Comparison of ENCODE assay signal across 8 cellular contexts in the genomic region with DNA sequence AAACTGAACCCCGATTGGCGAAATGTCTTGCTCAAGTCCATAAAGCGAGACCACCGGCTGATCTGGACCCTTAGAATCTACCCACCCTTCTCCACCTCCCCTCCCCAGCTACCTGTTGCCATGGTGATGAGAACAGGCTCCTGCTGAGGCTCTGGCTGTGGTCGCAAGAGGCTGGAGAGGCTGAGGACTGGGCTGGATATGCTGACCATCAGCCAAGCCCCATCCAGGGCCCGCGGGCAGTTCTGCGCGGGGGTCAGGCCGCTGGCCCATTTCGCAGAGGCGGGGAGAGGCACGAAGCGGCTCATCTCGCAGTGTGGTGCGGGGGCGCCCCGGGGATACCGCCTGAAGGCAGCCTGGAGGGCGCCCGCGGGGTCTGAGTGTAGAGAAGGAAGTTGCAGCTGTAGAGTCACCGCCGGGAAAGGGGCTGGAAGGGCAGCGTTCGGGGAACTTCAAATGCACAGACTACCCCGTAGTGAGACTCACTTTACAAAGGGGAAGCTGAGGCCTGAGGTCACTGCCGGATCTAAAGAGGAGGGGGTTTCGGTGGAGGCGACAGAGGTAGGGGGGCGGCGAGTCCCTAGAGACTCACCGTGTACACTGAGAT. TPM values are rescaled to one million over a fixed set of nuclear protein-coding genes. Genes with fewer than 3 reads are reported as not detected.
DNase-seq lines count a peak whose midpoint lies in the region; ATAC-seq, FAIRE-seq and TF ChIP-seq lines count a peak whose summit lies in the region.

No MANE protein-coding gene starts in this region.

- H3K27me3 ChIP-seq in SU-DHL-6 (ENCODE audit: low read length), result no peaks in the 10 kb centered on the region
- H3K27me3 ChIP-seq in bronchial epithelial cell (ENCODE audit: control insufficient read depth, insufficient read depth, low read length), result no peaks in the 10 kb centered on the region

- peak overlapping the region; percentile 37 for H2AFZ ChIP-seq in SU-DHL-6 (ENCODE audit: low read depth, low read length, severe bottlenecking)

- peaks cover 43% of the 10 kb centered on the region for H3K79me2 ChIP-seq in SU-DHL-6 (ENCODE audit: insufficient read depth, low read length)

- H3K4me3 Mint-ChIP-seq in immature natural killer cell, result peak overlapping the region; percentile 97 to 99 (median 98)

- H4K20me1 ChIP-seq in SU-DHL-6 (ENCODE audit: low read depth, low read length), result no peaks in the 10 kb centered on the region

- no peak for ATAC-seq in GM21367 (IDR thresholded peaks at IDR 0.05; ENCODE audit: unreplicated experiment)

- TF ChIP-seq CTCF in GM13976 (IDR thresholded peaks at IDR 0.05; ENCODE audit: borderline replicate concordance, control extremely low read depth, extremely low read depth, insufficient read depth, missing control alignments) (no peak), SU-DHL-6 (IDR thresholded peaks at IDR 0.05; ENCODE audit: insufficient read depth, low read length, poor library complexity, severe bottlenecking) (no peak), bronchial epithelial cell (IDR thresholded peaks at IDR 0.05; ENCODE audit: insufficient read depth, low read length, severe bottlenecking) (no peak)

- peaks cover 12 to 18% (median 16%) of the 10 kb centered on the region in 3 donors for H3K27me3 Mint-ChIP-seq in immature natural killer cell (ENCODE audit: low read depth in 3 of 3)

- H3K9me2 ChIP-seq in SU-DHL-6 (replicated peaks; ENCODE audit: insufficient read depth, low read length), result no peaks in the 10 kb centered on the region

- peak overlapping the region; percentile 95 to 99 (median 99) for H3K27ac Mint-ChIP-seq in immature natural killer cell

- no peak for FAIRE-seq in bronchial epithelial cell (lab: Jason Lieb, UNC)

- peaks cover 66 to 71% of the 10 kb centered on the region in 2 donors for H3K4me1 Mint-ChIP-seq in immature natural killer cell

- H3K9ac ChIP-seq in SU-DHL-6 (ENCODE audit: low read length), result peak overlapping the region; percentile 89

- H3K36me3 ChIP-seq in SU-DHL-6 (ENCODE audit: low read length), result peaks cover under 1% of the 10 kb centered on the region
- peaks cover 5% of the 10 kb centered on the region for H3K36me3 ChIP-seq in bronchial epithelial cell (ENCODE audit: control insufficient read depth, insufficient read depth, low read length)

- H3K27ac ChIP-seq in SU-DHL-6 (ENCODE audit: low read depth, low read length), result peak overlapping the region; percentile 94

- peaks cover 0 to 17% (median 5%) of the 10 kb centered on the region in 3 donors for H3K36me3 Mint-ChIP-seq in immature natural killer cell

- H3F3A ChIP-seq in SU-DHL-6 (ENCODE audit: insufficient read depth), result peaks cover 53% of the 10 kb centered on the region

- H3K4me3 ChIP-seq in SU-DHL-6 (ENCODE audit: insufficient read depth, low read length, poor library complexity, severe bottlenecking) (peak overlapping the region; percentile 95), bronchial epithelial cell (ENCODE audit: low read depth, low read length) (peak overlapping the region; percentile 93)

- no peaks in the 10 kb centered on the region for H3K9me3 ChIP-seq in SU-DHL-6 (ENCODE audit: insufficient read depth, low read length)

- in situ Hi-C loops in GM13976 (cut with MboI; ENCODE audit: low sequenced_read_pairs, unreplicated experiment), result no loop called here

- DNase-seq in GM13976 (ENCODE audit: low spot score) (peak; percentile 73), HuH-7.5 (ENCODE audit: low spot score) (peak; percentile 36), bronchial epithelial cell (ENCODE audit: low read depth) (no peak), immature natural killer cell (peak in 1 of 3 donors; percentile 21), GM19238 (ENCODE audit: insufficient read length, low spot score) (no peak)
- DNase-seq in stimulated activated CD4-positive, alpha-beta T cell treated with anti-CD3 and anti-CD28 coated beads, Interleukin-15, amount 100 ng/mL, for 24 hours, result peak; percentile 66

- H3K4me2 ChIP-seq in SU-DHL-6 (ENCODE audit: low read depth, low read length, poor library complexity, severe bottlenecking), result peak overlapping the region; percentile 97

- H3K9me3 Mint-ChIP-seq in immature natural killer cell, result no peaks in the 10 kb centered on the region

RNA-seq across cellular contexts. Expression of a gene that starts 0.7 kb away (rescaled TPM):
- total RNA-seq in bronchial epithelial cell, result 11.6 and 24.3 TPM in 2 replicates
- polyA plus RNA-seq in immature natural killer cell, result 100 to 1,000 TPM; 303 to 707 (median 457) TPM

RNA-seq across cellular contexts. Expression of a gene that starts 4.3 kb away (rescaled TPM):
- total RNA-seq in bronchial epithelial cell, result 13.2 and 20.1 TPM in 2 replicates
- polyA plus RNA-seq in immature natural killer cell, result 10 to 100 TPM; 14.5 to 18.1 (median 14.7) TPM

RNA-seq across cellular contexts. Expression of a gene that starts 9.6 kb away (rescaled TPM):
- 27.4 and 53.1 TPM in 2 replicates for total RNA-seq in bronchial epithelial cell
- polyA plus RNA-seq in immature natural killer cell, result 100 to 1,000 TPM in 1 of 3 donors, 10 to 100 TPM in 2; 71.6 to 159 (median 75.1) TPM

RNA-seq across cellular contexts. Expression of a gene that starts 14.5 kb away (rescaled TPM):
- total RNA-seq in bronchial epithelial cell, result 22.6 and 27.7 TPM in 2 replicates
- 10 to 100 TPM in 1 of 3 donors, 1 to 10 TPM in 2; 5.9 to 14.7 (median 8.0) TPM for polyA plus RNA-seq in immature natural killer cell

RNA-seq across cellular contexts. Expression of a gene that starts 23.8 kb away (rescaled TPM):
- 61.7 and 64.5 TPM in 2 replicates for total RNA-seq in bronchial epithelial cell
- polyA plus RNA-seq in immature natural killer cell, result 10 to 100 TPM; 25.7 to 55.6 (median 49.2) TPM

Comparison
In these comparisons a context has a peak if more than half of its experiments do, and no peak if none do; other contexts are left out.
1. DNase-seq: peak in GM13976 (single experiment), HuH-7.5 (single experiment) and stimulated activated CD4-positive, alpha-beta T cell treated with anti-CD3 and anti-CD28 coated beads, Interleukin-15, amount 100 ng/mL, for 24 hours (single experiment); none in bronchial epithelial cell (single experiment) and GM19238 (single experiment).